In genomic region chrX:132395645-132396044, GRCh38 we compare ENCODE assay signal across 18 cellular contexts.
"Had no signal": no experiment of that assay in that cellular context is flagged by ENCODE, and none has a peak within 500 bp of the region (broad histone marks: within the 10 kb centered on the region; RNA-seq: fewer than 3 reads in every experiment).

No MANE protein-coding gene starts in this region.

- FAIRE-seq: K562 had no signal

- ATAC-seq: K562 had no signal

- H3K27ac ChIP-seq: KMS-11, RWPE1 had no signal

- DNase-seq: Kasumi-1, MM.1S, NCI-H1092 treated with DMSO at 0.1 percent for 48 hours, NCI-H1436, NCI-H1694, NCI-H1930, NCI-H2081, NCI-H2107, NCI-H2227 treated with DMSO at 0.1 percent for 48 hours, NCI-H524, NCI-H69, NCI-H774, SHP77, SK-N-SH had no signal

- H3K27ac Mint-ChIP-seq: IgD-negative memory B cell had no signal

- H3K4me3 Mint-ChIP-seq: IgD-negative memory B cell had no signal

- H3K4me2 ChIP-seq: KMS-11, SK-N-SH had no signal

- H3K4me3 ChIP-seq: K562 had no signal

- H3K9me3 ChIP-seq: SK-N-SH had no signal

- H3K9ac ChIP-seq: KMS-11, SK-N-SH had no signal
